Comparison of ENCODE assay signal across 8 cellular contexts in genomic region chr18:45974088-45974536, GRCh38. TPM values are rescaled to one million over a fixed set of nuclear protein-coding genes. Genes with fewer than 3 reads are reported as not detected.
DNase-seq lines count a peak whose midpoint lies in the region; ATAC-seq and TF ChIP-seq lines count a peak whose summit lies in the region.

No MANE protein-coding gene starts in this region.

- no peaks in the 10 kb centered on the region for H3K27me3 ChIP-seq in BE2C

- H3K27ac ChIP-seq in VCaP = no peak overlapping the region

- DNase-seq in BE2C (peak; percentile 41), H4 (ENCODE audit: low spot score) (peak; percentile 66), NCI-H2227 treated with DMSO at 0.1 percent for 48 hours (lab: John Stamatoyannopoulos, UW) (peak; percentile 62), kidney glomerular epithelial cell (lab: John Stamatoyannopoulos, UW) (peak; percentile 46)
- peak; percentile 57 for DNase-seq in central memory CD4-positive, alpha-beta T cell
- DNase-seq in stimulated activated CD4-positive, alpha-beta T cell treated with anti-CD3 and anti-CD28 coated beads, Interleukin-2, amount 100 ng/mL, for 48 hours = peak; percentile 51 to 54

- no peaks in the 10 kb centered on the region for H3K36me3 ChIP-seq in BE2C

- ATAC-seq in HG02970 (IDR thresholded peaks at IDR 0.05; ENCODE audit: low FRiP score, unreplicated experiment) = no peak

- no peaks in the 10 kb centered on the region for H3K4me1 ChIP-seq in BE2C

- peak; percentile 67 for TF ChIP-seq CTCF in BE2C (IDR thresholded peaks at IDR 0.05; ENCODE audit: low read depth, low read length)
- peak; percentile 82 for TF ChIP-seq CTCF in VCaP (conservative IDR thresholded peaks at IDR 0.05)

- no peak overlapping the region for H3K4me3 ChIP-seq in BE2C (ENCODE audit: low read depth, low read length)

- H3K9me3 ChIP-seq in BE2C = no peaks in the 10 kb centered on the region

RNA-seq across cellular contexts. Expression of gene EPG5, which starts 7.0 kb away (rescaled TPM):
- polyA plus RNA-seq in BE2C (2012; ENCODE audit: insufficient read depth, insufficient read length, low read depth) = 2.8 TPM
- total RNA-seq in H4 (2014; rRNA removed; shearing (Covaris generic)) = 5.1 and 5.8 TPM in 2 replicates
